Comparison of ENCODE assay signal across 28 cellular contexts in genomic region chr5:112202694-112203093, GRCh38.
"Had no signal": no experiment of that assay in that cellular context is flagged by ENCODE, and none has a peak within 500 bp of the region (broad histone marks: within the 10 kb centered on the region; RNA-seq: fewer than 3 reads in every experiment).

No MANE protein-coding gene starts in this region.

- H3K9me3 Mint-ChIP-seq: activated naive CD4-positive, alpha-beta T cell treated with anti-CD3 and anti-CD28 coated beads for 36 hours; activated T-helper 1 cell treated with anti-CD3 and anti-CD28 coated beads, Interleukin-12 subunit alpha, Interleukin-12 subunit beta, Interleukin-2, Interleukin-4 antibody, amounts not matched to agents 30 ng/mL and 10 ng/mL and 1 ng/mL, durations not matched to agents 14 hours and 24 hours and 36 hours; T-helper 1 cell treated with Interleukin-12 subunit alpha and Interleukin-12 subunit beta and Interleukin-4 antibody, amounts not matched to agents 30 μg/mL and 1 μg/mL, for 36 hours; WTC11 had no signal

- H3K36me3 Mint-ChIP-seq: activated naive CD8-positive, alpha-beta T cell; WTC11 had no signal

- H3K27me3 ChIP-seq: brain microvascular endothelial cell, cardiac muscle cell, SJCRH30 had no signal

- DNase-seq: activated CD4-positive, alpha-beta T cell treated with anti-CD3 and anti-CD28 coated beads for 48 hours; activated CD4-positive, alpha-beta T cell treated with anti-CD3 and anti-CD28 coated beads, Interleukin-2, amount 50 U/mL, for 4 hours; activated CD4-positive, CD25-positive, alpha-beta regulatory T cell treated with anti-CD3 and anti-CD28 coated beads, Interleukin-2, amount 50 U/mL, for 72 hours; activated CD8-positive, alpha-beta memory T cell treated with anti-CD3 and anti-CD28 coated beads, Interleukin-2, amount 50 U/mL, for 48 hours; activated CD8-positive, alpha-beta T cell treated with anti-CD3 and anti-CD28 coated beads, Interleukin-2, amount 10 ng/mL, durations not matched to agents 7 days and 5 days; activated effector memory CD4-positive, alpha-beta T cell treated with anti-CD3 and anti-CD28 coated beads, Interleukin-2, amount 50 U/mL, for 16 hours; activated naive CD4-positive, alpha-beta T cell treated with anti-CD3 and anti-CD28 coated beads for 36 hours; activated T-cell treated with anti-CD3 and anti-CD28 coated beads, Interleukin-2, amount 50 U/mL, for 1 hour; brain microvascular endothelial cell; Kasumi-1; KBM-7; NCI-H1092 treated with DMSO at 0.1 percent for 48 hours; NCI-H1417 treated with DMSO at 0.1 percent for 48 hours; NCI-H1694; NCI-H2029; NCI-H2107; NCI-H2171 treated with DMSO at 0.1 percent for 48 hours; NCI-H510A treated with DMSO at 0.1 percent for 48 hours; SJCRH30; SW 1271 had no signal

- H3K4me3 Mint-ChIP-seq: activated CD8-positive, alpha-beta T cell treated with anti-CD3 and anti-CD28 coated beads, Interleukin-2, amount 10 ng/mL, durations not matched to agents 7 days and 5 days; activated naive CD4-positive, alpha-beta T cell treated with anti-CD3 and anti-CD28 coated beads for 36 hours; activated naive CD8-positive, alpha-beta T cell; activated T-helper 1 cell treated with anti-CD3 and anti-CD28 coated beads, Interleukin-12 subunit alpha, Interleukin-12 subunit beta, Interleukin-2, Interleukin-4 antibody, amounts not matched to agents 30 ng/mL and 10 ng/mL and 1 ng/mL, durations not matched to agents 14 hours and 24 hours and 36 hours; T-helper 1 cell treated with Interleukin-12 subunit alpha and Interleukin-12 subunit beta and Interleukin-4 antibody, amounts not matched to agents 30 μg/mL and 1 μg/mL, for 36 hours; WTC11 had no signal

- H3K4me1 ChIP-seq: SJCRH30 had no signal

- H3K27ac ChIP-seq: brain microvascular endothelial cell, cardiac muscle cell, SJCRH30 had no signal

- H3K27ac Mint-ChIP-seq: activated CD8-positive, alpha-beta T cell treated with anti-CD3 and anti-CD28 coated beads, Interleukin-2, amount 10 ng/mL, durations not matched to agents 7 days and 5 days; activated naive CD4-positive, alpha-beta T cell treated with anti-CD3 and anti-CD28 coated beads for 36 hours; activated naive CD8-positive, alpha-beta T cell; activated T-helper 1 cell treated with anti-CD3 and anti-CD28 coated beads, Interleukin-12 subunit alpha, Interleukin-12 subunit beta, Interleukin-2, Interleukin-4 antibody, amounts not matched to agents 30 ng/mL and 10 ng/mL and 1 ng/mL, durations not matched to agents 14 hours and 24 hours and 36 hours; T-helper 1 cell treated with Interleukin-12 subunit alpha and Interleukin-12 subunit beta and Interleukin-4 antibody, amounts not matched to agents 30 μg/mL and 1 μg/mL, for 36 hours; WTC11 had no signal

- ATAC-seq: activated CD8-positive, alpha-beta T cell treated with anti-CD3 and anti-CD28 coated beads, Interleukin-2, amount 10 ng/mL, durations not matched to agents 7 days and 5 days; PC-3; Right ventricle myocardium inferior; SK-N-SH treated with all-trans-retinoic acid at 6 μM for 48 hours; WTC11 had no signal
